ENCODE assay signal across 1 cellular context in genomic region chr11:9399466-9399865, GRCh38.
TF ChIP-seq lines count a peak whose summit lies in the region.

No MANE protein-coding gene starts in this region.

TF ChIP-seq in GM23338, 12 proteins besides CTCF, POLR2A, EP300 and RAD21 (continued from another document):
- TF ChIP-seq ETS1 (IDR thresholded peaks at IDR 0.05), result no peak
- no peak for TF ChIP-seq STAT1 (IDR thresholded peaks at IDR 0.05; ENCODE audit: unreplicated experiment)
- no peak for TF ChIP-seq JUNB (IDR thresholded peaks at IDR 0.05; ENCODE audit: unreplicated experiment)
- no peak for TF ChIP-seq EZH2 (IDR thresholded peaks at IDR 0.05; ENCODE audit: low read depth, unreplicated experiment)
- no peak for TF ChIP-seq CREB1 (CRISPR knock-in tag; IDR thresholded peaks at IDR 0.05; ENCODE audit: low read depth)
- no peak for TF ChIP-seq POLR2AphosphoS5 (IDR thresholded peaks at IDR 0.05; ENCODE audit: low read depth)
- TF ChIP-seq REST (IDR thresholded peaks at IDR 0.05; ENCODE audit: unreplicated experiment), result no peak
